23 cellular contexts compared by ENCODE assay signal in the genomic region with DNA sequence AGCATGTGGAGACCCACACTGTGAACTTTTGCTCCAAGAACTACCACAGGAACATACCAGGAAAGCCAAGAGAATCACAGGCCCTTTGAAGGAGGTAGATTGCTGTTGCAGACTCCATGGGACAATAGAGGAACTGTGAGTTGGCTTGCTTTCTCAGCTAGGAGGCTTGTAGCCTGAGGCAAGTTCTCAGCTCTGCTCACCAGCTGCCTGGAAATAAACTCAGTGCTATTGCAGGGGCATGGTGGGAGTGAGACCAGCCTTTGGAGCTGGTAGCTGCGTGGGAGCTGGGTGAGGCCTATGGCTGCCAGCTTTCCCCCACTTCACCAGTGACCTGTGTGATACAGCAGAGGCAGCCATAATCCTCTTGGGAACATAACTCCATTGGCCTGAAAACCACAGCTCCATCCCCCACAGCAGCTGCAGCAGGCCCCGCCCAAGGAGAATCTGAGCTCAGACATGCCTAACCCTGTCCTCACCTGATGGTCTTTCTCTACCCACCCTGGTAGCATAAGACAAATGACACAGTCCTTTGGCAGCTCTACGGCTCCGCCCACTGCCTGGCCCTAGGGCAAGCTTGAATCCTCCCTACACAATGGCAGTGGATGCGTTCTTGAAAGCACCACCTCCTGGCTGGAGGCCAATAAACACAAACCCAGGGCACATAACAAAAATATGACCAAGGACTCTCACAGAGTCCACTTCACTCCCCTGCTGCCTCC.
DNase-seq lines count a peak whose midpoint lies in the region; ATAC-seq and TF ChIP-seq lines count a peak whose summit lies in the region.
"Had no signal": no experiment of that assay in that cellular context is flagged by ENCODE, and none has a peak within 500 bp of the region (broad histone marks: within the 10 kb centered on the region; RNA-seq: fewer than 3 reads in every experiment).

No MANE protein-coding gene starts in this region.

- H3K4me3 Mint-ChIP-seq in activated T-helper 1 cell treated with anti-CD3 and anti-CD28 coated beads, Interleukin-12 subunit alpha, Interleukin-12 subunit beta, Interleukin-2, Interleukin-4 antibody, amounts not matched to agents 30 ng/mL and 10 ng/mL and 1 ng/mL, durations not matched to agents 14 hours and 24 hours and 36 hours = no peak overlapping the region
- H3K4me3 Mint-ChIP-seq in activated T-cell treated with anti-CD3 and anti-CD28 coated beads, Interleukin-2, amount 50 U/mL, for 4 hours = no peak overlapping the region
- H3K4me3 Mint-ChIP-seq: activated B cell treated with CpG ODN at 0.5 μM for 24 hours had no signal

- no peaks in the 10 kb centered on the region for H3K27me3 ChIP-seq in esophagus squamous epithelium
- H3K27me3 ChIP-seq: esophagus muscularis mucosa, ovary, vagina had no signal

- H3K27me3 Mint-ChIP-seq in activated T-helper 1 cell treated with anti-CD3 and anti-CD28 coated beads, Interleukin-12 subunit alpha, Interleukin-12 subunit beta, Interleukin-2, Interleukin-4 antibody, amounts not matched to agents 30 ng/mL and 10 ng/mL and 1 ng/mL, durations not matched to agents 14 hours and 24 hours and 36 hours (ENCODE audit: insufficient read depth) = no peaks in the 10 kb centered on the region
- no peaks in the 10 kb centered on the region for H3K27me3 Mint-ChIP-seq in activated T-cell treated with anti-CD3 and anti-CD28 coated beads, Interleukin-2, amount 50 U/mL, for 4 hours (ENCODE audit: low read depth)
- H3K27me3 Mint-ChIP-seq: activated B cell treated with CpG ODN at 0.5 μM for 24 hours had no signal

- intact Hi-C loops in esophagus squamous epithelium (cut with DNase I) = no loop called here
- intact Hi-C loops in activated T-helper 1 cell treated with anti-CD3 and anti-CD28 coated beads, Interleukin-12 subunit alpha, Interleukin-12 subunit beta, Interleukin-2, Interleukin-4 antibody, amounts not matched to agents 30 ng/mL and 10 ng/mL and 1 ng/mL, durations not matched to agents 14 hours and 24 hours and 36 hours (cut with micrococcal nuclease) = no loop called here

- H3K4me1 Mint-ChIP-seq in activated T-helper 1 cell treated with anti-CD3 and anti-CD28 coated beads, Interleukin-12 subunit alpha, Interleukin-12 subunit beta, Interleukin-2, Interleukin-4 antibody, amounts not matched to agents 30 ng/mL and 10 ng/mL and 1 ng/mL, durations not matched to agents 14 hours and 24 hours and 36 hours (ENCODE audit: low read depth) = no peaks in the 10 kb centered on the region
- H3K4me1 Mint-ChIP-seq in activated T-cell treated with anti-CD3 and anti-CD28 coated beads, Interleukin-2, amount 50 U/mL, for 4 hours (ENCODE audit: low read depth) = no peaks in the 10 kb centered on the region

- no peaks in the 10 kb centered on the region for H3K36me3 Mint-ChIP-seq in activated T-helper 1 cell treated with anti-CD3 and anti-CD28 coated beads, Interleukin-12 subunit alpha, Interleukin-12 subunit beta, Interleukin-2, Interleukin-4 antibody, amounts not matched to agents 30 ng/mL and 10 ng/mL and 1 ng/mL, durations not matched to agents 14 hours and 24 hours and 36 hours (ENCODE audit: low read depth)
- no peaks in the 10 kb centered on the region for H3K36me3 Mint-ChIP-seq in activated T-cell treated with anti-CD3 and anti-CD28 coated beads, Interleukin-2, amount 50 U/mL, for 4 hours (ENCODE audit: insufficient read depth)

- no peak overlapping the region for H3K27ac Mint-ChIP-seq in activated T-helper 1 cell treated with anti-CD3 and anti-CD28 coated beads, Interleukin-12 subunit alpha, Interleukin-12 subunit beta, Interleukin-2, Interleukin-4 antibody, amounts not matched to agents 30 ng/mL and 10 ng/mL and 1 ng/mL, durations not matched to agents 14 hours and 24 hours and 36 hours
- H3K27ac Mint-ChIP-seq: activated B cell treated with CpG ODN at 0.5 μM for 24 hours had no signal

- TF ChIP-seq CTCF in esophagus squamous epithelium (IDR thresholded peaks at IDR 0.05) = peak in 1 of 6 experiments; percentile 6

- peak overlapping the region in 3 of 4 donors; percentile 25 to 75 (median 33) for H3K27ac ChIP-seq in esophagus squamous epithelium
- H3K27ac ChIP-seq: coronary artery, esophagus muscularis mucosa, ovary, vagina had no signal

- H3K4me1 ChIP-seq in esophagus squamous epithelium = peaks cover 0 to 15% (median 10%) of the 10 kb centered on the region in 3 donors
- H3K4me1 ChIP-seq: esophagus muscularis mucosa, vagina had no signal

- 30 to 38% methylated on average over 2 to 4 of the region's 5 CpGs for WGBS in esophagus squamous epithelium, 2 donors

- no peak overlapping the region for H3K4me3 ChIP-seq in esophagus squamous epithelium
- H3K4me3 ChIP-seq: coronary artery, esophagus muscularis mucosa, K562, ovary, vagina had no signal

- TF ChIP-seq POLR2A in esophagus squamous epithelium (IDR thresholded peaks at IDR 0.05) = no peak

- ATAC-seq in HG03442 (IDR thresholded peaks at IDR 0.05; ENCODE audit: unreplicated experiment) = no peak
- ATAC-seq in activated T-cell treated with anti-CD3 and anti-CD28 coated beads, Interleukin-2, amount 50 U/mL, for 4 hours = no peak
- ATAC-seq: K562, PC-3 had no signal

- DNase-seq in ELF-1 (ENCODE audit: low read depth, low spot score) (peak; percentile 93), NCI-H187 (lab: John Stamatoyannopoulos, UW) (peak; percentile 82 to 89), OCI-M1 (lab: John Stamatoyannopoulos, UW) (peak; percentile 10), esophagus squamous epithelium (lab: John Stamatoyannopoulos, UW) (no peak), GM03348 (ENCODE audit: low spot score) (no peak)
- DNase-seq in activated T-helper 1 cell treated with anti-CD3 and anti-CD28 coated beads, Interleukin-12 subunit alpha, Interleukin-12 subunit beta, Interleukin-2, Interleukin-4 antibody, amounts not matched to agents 30 ng/mL and 10 ng/mL and 1 ng/mL, durations not matched to agents 14 hours and 24 hours and 36 hours (ENCODE audit: low spot score) = no peak
- DNase-seq in activated T-cell treated with anti-CD3 and anti-CD28 coated beads, Interleukin-2, amount 50 U/mL, for 4 hours = no peak
- DNase-seq: activated B cell treated with CpG ODN at 0.5 μM for 24 hours; activated gamma-delta T cell; AML-193; aorta; EL; hypothalamus; NCI-H2081 treated with DMSO at 0.1 percent for 48 hours; ovary; PC-3; small intestine; stimulated activated naive CD4-positive, alpha-beta T cell treated with Interleukin-2 at 50 U/mL for 16 hours had no signal

- H3K36me3 ChIP-seq in esophagus squamous epithelium = no peaks in the 10 kb centered on the region
- H3K36me3 ChIP-seq: esophagus muscularis mucosa, ovary, vagina had no signal

- peaks cover 0 to 11% (median 0%) of the 10 kb centered on the region in 3 donors for H3K9me3 ChIP-seq in esophagus squamous epithelium
- H3K9me3 ChIP-seq: ovary, vagina had no signal

- peaks cover 29% of the 10 kb centered on the region for H3K9me3 Mint-ChIP-seq in activated T-helper 1 cell treated with anti-CD3 and anti-CD28 coated beads, Interleukin-12 subunit alpha, Interleukin-12 subunit beta, Interleukin-2, Interleukin-4 antibody, amounts not matched to agents 30 ng/mL and 10 ng/mL and 1 ng/mL, durations not matched to agents 14 hours and 24 hours and 36 hours
- peaks cover 9% of the 10 kb centered on the region for H3K9me3 Mint-ChIP-seq in activated T-cell treated with anti-CD3 and anti-CD28 coated beads, Interleukin-2, amount 50 U/mL, for 4 hours

Comparison
In these comparisons a context has a peak if more than half of its experiments do, and no peak if none do; other contexts are left out.
1. DNase-seq: peak in ELF-1 (single experiment), NCI-H187 (2 of 2) and OCI-M1 (single experiment); none in esophagus squamous epithelium (single experiment), GM03348 (single experiment), activated T-helper 1 cell treated with anti-CD3 and anti-CD28 coated beads, Interleukin-12 subunit alpha, Interleukin-12 subunit beta, Interleukin-2, Interleukin-4 antibody, amounts not matched to agents 30 ng/mL and 10 ng/mL and 1 ng/mL, durations not matched to agents 14 hours and 24 hours and 36 hours (single experiment) and activated T-cell treated with anti-CD3 and anti-CD28 coated beads, Interleukin-2, amount 50 U/mL, for 4 hours (single experiment).